Comparison of ENCODE assay signal across 21 cellular contexts in genomic region chr12:124631681-124632080, GRCh38.
"Had no signal": no experiment of that assay in that cellular context is flagged by ENCODE, and none has a peak within 500 bp of the region (broad histone marks: within the 10 kb centered on the region; RNA-seq: fewer than 3 reads in every experiment).

No MANE protein-coding gene starts in this region.

- H3K9me3 ChIP-seq: left lung, right atrium auricular region, transverse colon had no signal

- H3K4me3 ChIP-seq: left lung, right atrium auricular region, transverse colon had no signal

- H3K27ac Mint-ChIP-seq: activated naive CD8-positive, alpha-beta T cell; natural killer cell; progenitor cell of endocrine pancreas; stimulated activated naive B cell treated with anti-CD40 and anti-IgM and Interleukin-4, amounts not matched to agents 10 μg/mL and 1 μg/mL and 100 μg/mL, for 72 hours had no signal

- H3K27me3 ChIP-seq: left lung, right atrium auricular region, transverse colon had no signal

- H3K36me3 Mint-ChIP-seq: activated naive CD8-positive, alpha-beta T cell; natural killer cell; stimulated activated naive B cell treated with anti-CD40 and anti-IgM and Interleukin-4, amounts not matched to agents 10 μg/mL and 1 μg/mL and 100 μg/mL, for 72 hours had no signal

- H3K4me3 Mint-ChIP-seq: activated naive CD8-positive, alpha-beta T cell; natural killer cell; stimulated activated naive B cell treated with anti-CD40 and anti-IgM and Interleukin-4, amounts not matched to agents 10 μg/mL and 1 μg/mL and 100 μg/mL, for 72 hours had no signal

- H3K27me3 Mint-ChIP-seq: activated naive CD8-positive, alpha-beta T cell had no signal

- DNase-seq: activated CD4-positive, alpha-beta T cell treated with anti-CD3 and anti-CD28 coated beads, Interleukin-2, amount 50 U/mL, for 1 hour; activated CD8-positive, alpha-beta memory T cell treated with anti-CD3 and anti-CD28 coated beads for 24 hours; activated gamma-delta T cell treated with Interleukin-2 at 50 U/mL for 16 hours; amniotic stem cell; caudate nucleus; kidney; left lung; mammary epithelial cell; natural killer cell; nucleus accumbens; stimulated activated CD4-positive, alpha-beta T cell treated with anti-CD3 and anti-CD28 coated beads, Interleukin-15, amount 100 ng/mL, for 24 hours; stimulated activated CD4-positive, alpha-beta T cell treated with anti-CD3 and anti-CD28 coated beads, Interleukin-4, amount 100 ng/mL, for 1 hour; stimulated activated naive B cell treated with anti-CD40 and anti-IgM and Interleukin-4, amounts not matched to agents 10 μg/mL and 1 μg/mL and 100 μg/mL, for 72 hours; transverse colon had no signal

- ATAC-seq: activated CD4-positive, CD25-positive, alpha-beta regulatory T cell treated with anti-CD3 and anti-CD28 coated beads, Interleukin-2, amount 50 U/mL, for 24 hours; esophagus mucosa; natural killer cell; stimulated activated naive B cell treated with anti-CD40 and anti-IgM and Interleukin-4, amounts not matched to agents 10 μg/mL and 1 μg/mL and 100 μg/mL, for 72 hours had no signal

- H3K27ac ChIP-seq: right atrium auricular region had no signal

- FAIRE-seq: colon, kidney, TTC549 had no signal

- H3K9me3 Mint-ChIP-seq: natural killer cell; stimulated activated naive B cell treated with anti-CD40 and anti-IgM and Interleukin-4, amounts not matched to agents 10 μg/mL and 1 μg/mL and 100 μg/mL, for 72 hours had no signal

- H3K36me3 ChIP-seq: left lung, right atrium auricular region, transverse colon had no signal
